In the genomic region with DNA sequence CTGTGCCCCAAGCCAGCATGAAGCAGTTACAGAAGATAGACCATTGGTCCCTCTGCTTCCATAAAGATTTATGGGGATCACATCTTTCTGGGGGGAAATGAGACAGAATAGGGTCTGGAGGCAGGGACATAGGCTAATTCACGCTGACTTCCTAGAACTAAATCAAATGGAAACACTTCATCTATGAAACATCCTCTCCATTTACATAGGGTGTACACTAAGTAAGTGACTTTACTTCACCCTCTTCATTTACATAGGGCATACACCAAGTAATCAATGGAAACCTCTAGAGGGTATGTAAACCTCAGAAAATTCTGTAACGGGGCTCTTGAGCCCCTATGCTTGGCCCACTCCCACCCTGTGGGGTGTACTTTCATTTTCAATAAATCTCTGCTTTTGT, we compare ENCODE assay signal across 19 cellular contexts.
"Had no signal": no experiment of that assay in that cellular context is flagged by ENCODE, and none has a peak within 500 bp of the region (broad histone marks: within the 10 kb centered on the region; RNA-seq: fewer than 3 reads in every experiment).

No MANE protein-coding gene starts in this region.

- H3K4me1 Mint-ChIP-seq: endodermal cell had no signal

- DNase-seq: activated effector memory CD4-positive, alpha-beta T cell treated with anti-CD3 and anti-CD28 coated beads, Interleukin-2, amount 50 U/mL, for 16 hours; aorta; brain microvascular endothelial cell; central memory CD4-positive, alpha-beta T cell; colonic mucosa; endodermal cell; foreskin fibroblast; hippocampal formation; left cardiac atrium; mesendoderm; right lobe of liver; SJCRH30; small intestine; stimulated activated CD4-positive, alpha-beta T cell treated with anti-CD3 and anti-CD28 coated beads, Interleukin-15, amount 100 ng/mL, for 24 hours; stimulated activated CD4-positive, alpha-beta T cell treated with anti-CD3 and anti-CD28 coated beads, Interleukin-4, amount 100 ng/mL, for 1 hour; thyroid gland; WERI-Rb-1 had no signal

- H3K4me3 Mint-ChIP-seq: endodermal cell, nephron had no signal

- H3K27ac Mint-ChIP-seq: endodermal cell, nephron had no signal

- FAIRE-seq: islet of Langerhans, small intestine had no signal

- ATAC-seq: left cardiac atrium, right lobe of liver had no signal
